In genomic region chr3:38084969-38085942, GRCh38 we compare ENCODE assay signal across 14 cellular contexts. TPM values are rescaled to one million over a fixed set of nuclear protein-coding genes. Genes with fewer than 3 reads are reported as not detected.
A peak's percentile ranks its signal among the peaks of the same experiment; 100 is the strongest.
DNase-seq lines count a peak whose midpoint lies in the region; ATAC-seq, FAIRE-seq and TF ChIP-seq lines count a peak whose summit lies in the region.
"Had no signal": no experiment of that assay in that cellular context is flagged by ENCODE, and none has a peak within 500 bp of the region (broad histone marks: within the 10 kb centered on the region; RNA-seq: fewer than 3 reads in every experiment).

No MANE protein-coding gene starts in this region.

- no peaks in the 10 kb centered on the region for H3K4me1 Mint-ChIP-seq in activated naive CD4-positive, alpha-beta T cell treated with anti-CD3 and anti-CD28 coated beads, Interleukin-2, amount 50 U/mL, for 24 hours
- no peaks in the 10 kb centered on the region for H3K4me1 Mint-ChIP-seq in activated CD4-positive, alpha-beta memory T cell treated with anti-CD3 and anti-CD28 coated beads, Interleukin-2, amount 10 ng/mL, durations not matched to agents 7 days and 5 days

- TF ChIP-seq POLR2A in right lobe of liver (IDR thresholded peaks at IDR 0.05): no peak
- TF ChIP-seq POLR2A in ovary (IDR thresholded peaks at IDR 0.05): no peak

- POLR2A ChIA-PET in activated CD4-positive, alpha-beta memory T cell treated with anti-CD3 and anti-CD28 coated beads, Interleukin-2, amount 10 ng/mL, durations not matched to agents 7 days and 5 days (lab: Charles Lee): interaction anchor here (0.7 kb wide), 1 partner anchor 46 kb away, joined by 3 read pairs; the partner anchor contains the start of gene DLEC1

- intact Hi-C loops in right lobe of liver (cut with DNase I) (no loop called here), upper lobe of right lung (cut with DNase I) (no loop called here), ovary (cut with DNase I) (no loop called here)

- no peak for FAIRE-seq in RCC 7860 (lab: Jason Lieb, UNC)
- FAIRE-seq: H54 had no signal

- H3K9me3 Mint-ChIP-seq in activated naive CD4-positive, alpha-beta T cell treated with anti-CD3 and anti-CD28 coated beads, Interleukin-2, amount 50 U/mL, for 24 hours: peaks cover 7% of the 10 kb centered on the region
- peaks cover 9% of the 10 kb centered on the region for H3K9me3 Mint-ChIP-seq in activated CD4-positive, alpha-beta memory T cell treated with anti-CD3 and anti-CD28 coated beads, Interleukin-2, amount 10 ng/mL, durations not matched to agents 7 days and 5 days

- TF ChIP-seq EP300 in ovary (IDR thresholded peaks at IDR 0.05): no peak

- 60% methylated on average over 1 of the region's 14 CpGs for WGBS in right lobe of liver (ENCODE audit: insufficient coverage, low coverage, low lambda C conversion rate, missing lambda C conversion rate)
- WGBS in ovary, 3 donors: 77 to 86% (median 82%) methylated on average over 14 of the region's 14 CpGs

- H3K9me3 ChIP-seq in right lobe of liver: no peaks in the 10 kb centered on the region
- H3K9me3 ChIP-seq in upper lobe of right lung: no peaks in the 10 kb centered on the region
- no peaks in the 10 kb centered on the region for H3K9me3 ChIP-seq in ovary
- H3K9me3 ChIP-seq: body of pancreas had no signal

- H3K4me1 ChIP-seq in right lobe of liver (peaks cover 0 to 11% (median 0%) of the 10 kb centered on the region in 4 donors), upper lobe of right lung (no peaks in the 10 kb centered on the region), ovary (ENCODE audit: insufficient read depth) (no peaks in the 10 kb centered on the region)
- H3K4me1 ChIP-seq: body of pancreas had no signal

- TF ChIP-seq CTCF in right lobe of liver (IDR thresholded peaks at IDR 0.05): no peak
- TF ChIP-seq CTCF in upper lobe of right lung (IDR thresholded peaks at IDR 0.05): no peak
- no peak for TF ChIP-seq CTCF in ovary (IDR thresholded peaks at IDR 0.05)

- H3K27ac Mint-ChIP-seq in activated naive CD4-positive, alpha-beta T cell treated with anti-CD3 and anti-CD28 coated beads, Interleukin-2, amount 50 U/mL, for 24 hours: peak overlapping the region; percentile 95
- H3K27ac Mint-ChIP-seq in activated CD4-positive, alpha-beta memory T cell treated with anti-CD3 and anti-CD28 coated beads, Interleukin-2, amount 10 ng/mL, durations not matched to agents 7 days and 5 days: peak overlapping the region; percentile 58

- H3K27me3 Mint-ChIP-seq in activated naive CD4-positive, alpha-beta T cell treated with anti-CD3 and anti-CD28 coated beads, Interleukin-2, amount 50 U/mL, for 24 hours: no peaks in the 10 kb centered on the region
- no peaks in the 10 kb centered on the region for H3K27me3 Mint-ChIP-seq in activated CD4-positive, alpha-beta memory T cell treated with anti-CD3 and anti-CD28 coated beads, Interleukin-2, amount 10 ng/mL, durations not matched to agents 7 days and 5 days

- no peak overlapping the region for H3K4me3 Mint-ChIP-seq in activated naive CD4-positive, alpha-beta T cell treated with anti-CD3 and anti-CD28 coated beads, Interleukin-2, amount 50 U/mL, for 24 hours
- H3K4me3 Mint-ChIP-seq in activated CD4-positive, alpha-beta memory T cell treated with anti-CD3 and anti-CD28 coated beads, Interleukin-2, amount 10 ng/mL, durations not matched to agents 7 days and 5 days: no peak overlapping the region

- no peaks in the 10 kb centered on the region for H3K27me3 ChIP-seq in right lobe of liver
- no peaks in the 10 kb centered on the region for H3K27me3 ChIP-seq in upper lobe of right lung
- no peaks in the 10 kb centered on the region for H3K27me3 ChIP-seq in ovary
- H3K27me3 ChIP-seq: body of pancreas had no signal

- H3K36me3 Mint-ChIP-seq in activated naive CD4-positive, alpha-beta T cell treated with anti-CD3 and anti-CD28 coated beads, Interleukin-2, amount 50 U/mL, for 24 hours: peaks cover 9% of the 10 kb centered on the region
- H3K36me3 Mint-ChIP-seq in activated CD4-positive, alpha-beta memory T cell treated with anti-CD3 and anti-CD28 coated beads, Interleukin-2, amount 10 ng/mL, durations not matched to agents 7 days and 5 days (ENCODE audit: low read depth): peaks cover 5% of the 10 kb centered on the region

- no peak overlapping the region for H3K27ac ChIP-seq in right lobe of liver
- no peak overlapping the region for H3K27ac ChIP-seq in upper lobe of right lung
- no peak overlapping the region for H3K27ac ChIP-seq in ovary
- H3K27ac ChIP-seq: body of pancreas, epithelial cell of prostate had no signal

- no peaks in the 10 kb centered on the region for H3K36me3 ChIP-seq in right lobe of liver
- no peaks in the 10 kb centered on the region for H3K36me3 ChIP-seq in upper lobe of right lung
- H3K36me3 ChIP-seq in ovary: no peaks in the 10 kb centered on the region

- no peak overlapping the region for H3K4me3 ChIP-seq in right lobe of liver
- no peak overlapping the region for H3K4me3 ChIP-seq in upper lobe of right lung
- H3K4me3 ChIP-seq in ovary: no peak overlapping the region
- H3K4me3 ChIP-seq: body of pancreas had no signal

- DNase-seq in activated naive CD4-positive, alpha-beta T cell (lab: John Stamatoyannopoulos, UW): no peak
- peak; percentile 22 for DNase-seq in activated CD4-positive, alpha-beta memory T cell treated with anti-CD3 and anti-CD28 coated beads, Interleukin-2, amount 10 ng/mL, durations not matched to agents 7 days and 5 days
- no peak for DNase-seq in right lobe of liver
- DNase-seq in upper lobe of right lung: no peak
- no peak for DNase-seq in ovary
- no peak for DNase-seq in RCC 7860 (ENCODE audit: low spot score)
- DNase-seq in GDM1 (lab: John Stamatoyannopoulos, UW): no peak
- DNase-seq: Kasumi-1, NCI-H2227 treated with DMSO at 0.1 percent for 48 hours, SHP77 had no signal

- peak; percentile 9 to 29 (median 21) for ATAC-seq in right lobe of liver
- peak; percentile 7 for ATAC-seq in upper lobe of right lung

- CTCF ChIA-PET in activated CD4-positive, alpha-beta memory T cell treated with anti-CD3 and anti-CD28 coated beads, Interleukin-2, amount 10 ng/mL, durations not matched to agents 7 days and 5 days (lab: Charles Lee): no interaction called here

RNA-seq across cellular contexts. Expression of gene DLEC1, which starts 46.2 kb away (rescaled TPM):
- 1 to 10 TPM; 3.8 to 4.2 TPM for total RNA-seq in activated CD4-positive, alpha-beta memory T cell treated with anti-CD3 and anti-CD28 coated beads, Interleukin-2, amount 10 ng/mL, durations not matched to agents 7 days and 5 days
- under 1 TPM in 4 of 6 experiments, not detected in 2; 0.04 to 0.18 (median 0.15) TPM for total RNA-seq in right lobe of liver
- 2.7 TPM for total RNA-seq in upper lobe of right lung
- 10 to 100 TPM in 1 of 7 donors, 1 to 10 TPM in 5, under 1 TPM in 1; 0.99 to 23.8 (median 3.7) TPM for total RNA-seq in ovary
- 1 to 10 TPM in 1 of 2 donors, under 1 TPM in 1; 0.93 to 1.5 TPM for polyA plus RNA-seq in ovary

RNA-seq across cellular contexts. Expression of gene ACAA1, which starts 51.7 kb away (rescaled TPM):
- 10 to 100 TPM; 76.8 to 77.5 TPM for total RNA-seq in activated CD4-positive, alpha-beta memory T cell treated with anti-CD3 and anti-CD28 coated beads, Interleukin-2, amount 10 ng/mL, durations not matched to agents 7 days and 5 days
- 100 to 1,000 TPM; 192 to 441 (median 309) TPM for total RNA-seq in right lobe of liver
- 81.7 TPM for total RNA-seq in upper lobe of right lung
- total RNA-seq in ovary: 10 to 100 TPM; 27.1 to 50.4 (median 44.9) TPM
- 10 to 100 TPM; 41.3 to 42.7 TPM for polyA plus RNA-seq in ovary

RNA-seq across cellular contexts. Expression of gene MYD88, which starts 53.2 kb away (rescaled TPM):
- total RNA-seq in activated CD4-positive, alpha-beta memory T cell treated with anti-CD3 and anti-CD28 coated beads, Interleukin-2, amount 10 ng/mL, durations not matched to agents 7 days and 5 days: 10 to 100 TPM; 87.9 to 91.3 TPM
- total RNA-seq in right lobe of liver (10 to 100 TPM; 24.3 to 57.3 (median 37.0) TPM), upper lobe of right lung (70.2 TPM), ovary (10 to 100 TPM; 12.8 to 32.5 (median 24.0) TPM)
- polyA plus RNA-seq in ovary: 10 to 100 TPM; 19.1 to 58.9 TPM

RNA-seq across cellular contexts. Expression of gene PLCD1, which starts 55.8 kb away (rescaled TPM):
- 10 to 100 TPM; 36.2 to 38.0 TPM for total RNA-seq in activated CD4-positive, alpha-beta memory T cell treated with anti-CD3 and anti-CD28 coated beads, Interleukin-2, amount 10 ng/mL, durations not matched to agents 7 days and 5 days
- total RNA-seq in right lobe of liver (10 to 100 TPM in 1 of 6 experiments, 1 to 10 TPM in 5; 6.5 to 10.2 (median 7.7) TPM), upper lobe of right lung (32.2 TPM), ovary (10 to 100 TPM; 12.3 to 62.3 (median 27.0) TPM)
- 10 to 100 TPM; 21.2 to 30.0 TPM for polyA plus RNA-seq in ovary
